27 cellular contexts compared by ENCODE assay signal in the genomic region with DNA sequence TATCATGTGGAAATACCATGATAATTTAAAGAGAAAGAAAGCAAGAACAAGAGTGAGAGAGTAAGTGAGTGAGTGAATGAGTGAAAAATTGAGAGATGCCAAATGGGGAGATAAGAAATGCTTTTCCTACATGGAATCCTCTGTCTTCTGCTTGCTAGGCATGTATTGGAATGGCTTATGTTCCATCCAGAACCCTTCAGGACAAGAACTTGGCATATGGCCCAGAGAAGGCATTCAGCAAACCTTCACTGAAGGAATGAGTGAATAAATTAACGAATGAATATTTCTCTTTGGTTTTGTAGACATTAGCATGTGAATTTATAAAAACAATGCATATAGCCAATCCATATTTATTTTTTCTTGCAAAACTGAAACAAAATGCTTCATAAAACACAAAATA.
DNase-seq lines count a peak whose midpoint lies in the region; ATAC-seq, FAIRE-seq and TF ChIP-seq lines count a peak whose summit lies in the region.
"Had no signal": no experiment of that assay in that cellular context is flagged by ENCODE, and none has a peak within 500 bp of the region (broad histone marks: within the 10 kb centered on the region; RNA-seq: fewer than 3 reads in every experiment).

No MANE protein-coding gene starts in this region.

- no peak for FAIRE-seq in RCC 7860 (lab: Jason Lieb, UNC)
- FAIRE-seq: A204.1, D721Med, GM12878, H1 had no signal

- H3K4me3 ChIP-seq in SK-N-MC (0 out of 2 replicates have a peak overlapping the region, but pooled peaks have one; percentile 0), fibroblast of pulmonary artery (replicated peaks; ENCODE audit: low read depth, low read length) (no peak overlapping the region)
- H3K4me3 ChIP-seq: BLaER1 treated with 17β-estradiol and CSF1 and Interleukin-3, amounts not matched to agents 10 nM and 100 nM; GM12878 had no signal

- peaks cover 86% of the 10 kb centered on the region for H3K27me3 Mint-ChIP-seq in MCF 10A (ENCODE audit: insufficient read depth, unreplicated experiment)
- H3K27me3 Mint-ChIP-seq: CD4-positive, alpha-beta T cell; IgD-negative memory B cell had no signal

- TF ChIP-seq CTCF in fibroblast of pulmonary artery (IDR thresholded peaks at IDR 0.05; ENCODE audit: low read length, missing control alignments) (no peak), MCF 10A (IDR thresholded peaks at IDR 0.05; ENCODE audit: unreplicated experiment) (no peak)

- no peak overlapping the region for H3K4me3 Mint-ChIP-seq in MCF 10A (ENCODE audit: unreplicated experiment)
- H3K4me3 Mint-ChIP-seq: CD4-positive, alpha-beta T cell had no signal

- intact Hi-C loops in Right ventricle myocardium superior (cut with DNase I): no loop called here
- intact Hi-C loops in Right ventricle myocardium inferior (cut with DNase I): no loop called here
- intact Hi-C loops in MCF 10A (cut with micrococcal nuclease): no loop called here

- H3K4me1 Mint-ChIP-seq in MCF 10A (ENCODE audit: insufficient read depth, unreplicated experiment): no peaks in the 10 kb centered on the region
- H3K4me1 Mint-ChIP-seq: IgD-negative memory B cell had no signal

- no peaks in the 10 kb centered on the region for H3K9me3 ChIP-seq in SK-N-MC (ENCODE audit: low read depth, low read length)
- H3K9me3 ChIP-seq: BLaER1 treated with 17β-estradiol and CSF1 and Interleukin-3, amounts not matched to agents 10 nM and 100 nM had no signal

- no peaks in the 10 kb centered on the region for H3K36me3 Mint-ChIP-seq in MCF 10A (ENCODE audit: insufficient read depth, unreplicated experiment)
- H3K36me3 Mint-ChIP-seq: IgD-negative memory B cell had no signal

- no TSS peak for BruUV-seq in MCF 10A (replicated peaks; lab: Mats Ljungman, UMichigan)

- H3K36me3 ChIP-seq in SK-N-MC (ENCODE audit: insufficient read depth, low read length): no peaks in the 10 kb centered on the region
- H3K36me3 ChIP-seq: BLaER1 treated with 17β-estradiol and CSF1 and Interleukin-3, amounts not matched to agents 10 nM and 100 nM had no signal

- CTCF ChIA-PET in MCF 10A (lab: Yijun Ruan, JAX): no interaction called here

- no peak for DNase-seq in Right ventricle myocardium superior
- DNase-seq in Right ventricle myocardium inferior (ENCODE audit: missing footprints): no peak
- DNase-seq in SK-N-MC (ENCODE audit: low read depth, low spot score): peak; percentile 16
- peak; percentile 2 for DNase-seq in fibroblast of pulmonary artery (ENCODE audit: low read depth)
- no peak for DNase-seq in RCC 7860 (ENCODE audit: low spot score)
- DNase-seq in MCF 10A (ENCODE audit: unreplicated experiment): no peak
- DNase-seq: CD4-positive, alpha-beta T cell; GDM1; HCEC 1CT; NCI-H1048; NCI-H1417; NCI-H1694; NCI-H2081; NCI-H2171 treated with DMSO at 0.1 percent for 48 hours; NCI-H345; NCI-H510A treated with DMSO at 0.1 percent for 48 hours; NCI-H774 had no signal

- H3K27ac ChIP-seq in SK-N-MC: no peak overlapping the region; the same call in 1 of the 2 replicates
- H3K27ac ChIP-seq: BLaER1 treated with 17β-estradiol and CSF1 and Interleukin-3, amounts not matched to agents 10 nM and 100 nM; KMS-11; RWPE1 had no signal

- ATAC-seq in Right ventricle myocardium superior (ENCODE audit: poor library complexity) (peak; percentile 48), Right ventricle myocardium inferior (no peak), GM21528 (IDR thresholded peaks at IDR 0.05; ENCODE audit: low FRiP score, unreplicated experiment) (no peak)
- ATAC-seq: GM12878, SK-N-SH treated with all-trans-retinoic acid at 6 μM for 48 hours had no signal

- H3K9me3 Mint-ChIP-seq in MCF 10A (ENCODE audit: unreplicated experiment): no peaks in the 10 kb centered on the region

- no peak overlapping the region for H3K27ac Mint-ChIP-seq in MCF 10A (ENCODE audit: low read depth, unreplicated experiment)
- H3K27ac Mint-ChIP-seq: CD4-positive, alpha-beta T cell; IgD-negative memory B cell had no signal

- POLR2A ChIA-PET in MCF 10A (lab: Yijun Ruan, JAX): no interaction called here

- H3K9ac ChIP-seq in SK-N-MC (ENCODE audit: insufficient read length): no peak overlapping the region
- H3K9ac ChIP-seq: BLaER1 treated with 17β-estradiol and CSF1 and Interleukin-3, amounts not matched to agents 10 nM and 100 nM; KMS-11 had no signal

Comparison
In these comparisons a context has a peak if more than half of its experiments do, and no peak if none do; other contexts are left out.
1. DNase-seq: peak in SK-N-MC (single experiment) and fibroblast of pulmonary artery (single experiment); none in Right ventricle myocardium superior (single experiment), Right ventricle myocardium inferior (single experiment), RCC 7860 (single experiment) and MCF 10A (single experiment).